ENCODE assay signal across 15 cellular contexts in the genomic region with DNA sequence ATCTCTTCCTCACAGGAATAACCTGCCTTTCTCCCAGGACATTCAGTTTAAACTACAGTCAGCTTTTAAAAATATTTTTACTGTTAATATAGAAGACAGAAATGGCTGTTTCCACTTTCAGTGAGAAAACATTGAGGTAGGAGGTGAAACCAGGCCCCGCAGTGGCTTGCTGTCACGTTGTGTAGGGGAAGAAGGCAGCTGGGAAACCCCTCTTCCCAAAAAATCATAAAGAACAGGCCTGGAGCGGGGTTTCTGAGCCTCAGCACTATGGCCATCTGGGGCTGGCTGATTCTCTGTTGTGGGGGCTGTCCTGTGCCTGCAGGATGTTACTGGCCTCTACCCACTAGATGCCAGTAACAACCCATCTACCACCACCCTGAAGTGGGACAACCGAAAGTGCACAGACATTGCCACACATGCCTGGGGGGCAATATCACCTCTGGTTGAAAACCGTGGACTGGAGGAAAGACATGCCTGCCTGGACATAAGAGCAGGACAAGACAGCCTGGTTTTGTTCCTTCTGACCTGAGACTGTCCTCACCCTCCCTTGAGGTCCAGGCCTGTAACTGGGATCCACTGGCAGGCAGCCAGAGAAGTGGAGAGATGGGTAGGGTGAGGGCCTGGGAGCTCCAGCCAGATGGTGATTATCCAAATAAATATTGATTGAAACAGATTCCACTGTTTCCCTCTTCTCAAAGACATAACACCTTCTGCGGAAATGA. TPM values are rescaled to one million over a fixed set of nuclear protein-coding genes. Genes with fewer than 3 reads are reported as not detected.
"Had no signal": no experiment of that assay in that cellular context is flagged by ENCODE, and none has a peak within 500 bp of the region (broad histone marks: within the 10 kb centered on the region; RNA-seq: fewer than 3 reads in every experiment).

No MANE protein-coding gene starts in this region.

- H3K9me3 ChIP-seq: heart right ventricle, left lung, suprapubic skin had no signal

- H3K36me3 ChIP-seq: heart right ventricle, left lung, suprapubic skin had no signal

- ATAC-seq: activated CD8-positive, alpha-beta T cell treated with anti-CD3 and anti-CD28 coated beads, Interleukin-2, amount 10 ng/mL, durations not matched to agents 7 days and 5 days; foreskin keratinocyte; heart right ventricle; left lung; stimulated activated naive CD8-positive, alpha-beta T cell treated with anti-CD3 and anti-CD28 coated beads, Interleukin-15, Interleukin-2, amounts not matched to agents 100 U/mL and 50 U/mL, for 24 hours had no signal

- DNase-seq: activated CD4-positive, alpha-beta T cell treated with anti-CD3 and anti-CD28 coated beads for 4 hours; activated CD8-positive, alpha-beta memory T cell treated with anti-CD3 and anti-CD28 coated beads, Interleukin-2, amount 50 U/mL, for 48 hours; activated CD8-positive, alpha-beta T cell treated with anti-CD3 and anti-CD28 coated beads, Interleukin-2, amount 10 ng/mL, durations not matched to agents 7 days and 5 days; activated naive CD4-positive, alpha-beta T cell treated with anti-CD3 and anti-CD28 coated beads, Interleukin-2, amount 10 ng/mL, durations not matched to agents 7 days and 5 days; caudate nucleus; effector CD4-positive, alpha-beta T cell; foreskin keratinocyte; heart right ventricle; occipital lobe; stimulated activated CD4-positive, alpha-beta T cell treated with anti-CD3 and anti-CD28 coated beads, Interleukin-12 subunit alpha, Interleukin-12 subunit beta, amount 100 ng/mL, for 4 hours; stimulated activated CD8-positive, alpha-beta memory T cell treated with anti-CD3 and anti-CD28 coated beads, Interleukin-4, amount 100 ng/mL, for 48 hours; stimulated activated naive CD8-positive, alpha-beta T cell treated with anti-CD3 and anti-CD28 coated beads, Interleukin-15, Interleukin-2, amounts not matched to agents 100 U/mL and 50 U/mL, for 24 hours had no signal

- H3K4me3 ChIP-seq: coronary artery, heart right ventricle, left lung, suprapubic skin had no signal

- H3K27ac ChIP-seq: coronary artery, foreskin keratinocyte, heart right ventricle, left lung, suprapubic skin had no signal

RNA-seq across cellular contexts. Expression of a gene that starts 43.9 kb away (rescaled TPM):
- total RNA-seq: activated CD8-positive, alpha-beta T cell treated with anti-CD3 and anti-CD28 coated beads, Interleukin-2, amount 10 ng/mL, durations not matched to agents 7 days and 5 days; foreskin keratinocyte had no signal
